In genomic region chrX:101393530-101394305, GRCh38 we compare ENCODE assay signal across 12 cellular contexts. TPM values are rescaled to one million over a fixed set of nuclear protein-coding genes. Genes with fewer than 3 reads are reported as not detected.
A peak's percentile ranks its signal among the peaks of the same experiment; 100 is the strongest.
DNase-seq lines count a peak whose midpoint lies in the region; ATAC-seq, FAIRE-seq and TF ChIP-seq lines count a peak whose summit lies in the region.
"Had no signal": no experiment of that assay in that cellular context is flagged by ENCODE, and none has a peak within 500 bp of the region (broad histone marks: within the 10 kb centered on the region; RNA-seq: fewer than 3 reads in every experiment).

No MANE protein-coding gene starts in this region.

- peaks cover 18% of the 10 kb centered on the region for H3K4me1 Mint-ChIP-seq in activated naive CD4-positive, alpha-beta T cell treated with anti-CD3 and anti-CD28 coated beads for 36 hours (ENCODE audit: low read depth)
- H3K4me1 Mint-ChIP-seq in chondrocyte (ENCODE audit: low read depth) = peaks cover 18% of the 10 kb centered on the region
- H3K4me1 Mint-ChIP-seq in stimulated activated memory B cell treated with anti-CD40 and anti-IgM and Interleukin-4, amounts not matched to agents 10 μg/mL and 1 μg/mL and 100 μg/mL, for 72 hours = peaks cover 26% of the 10 kb centered on the region

- H3K4me3 ChIP-seq in OCI-LY3 (ENCODE audit: low read length) (no peak overlapping the region), pancreas (no peak overlapping the region)
- H3K4me3 ChIP-seq: skin epidermis had no signal

- peak overlapping the region; percentile 93 for H3K4me3 Mint-ChIP-seq in activated naive CD4-positive, alpha-beta T cell treated with anti-CD3 and anti-CD28 coated beads for 36 hours
- H3K4me3 Mint-ChIP-seq in chondrocyte (ENCODE audit: unreplicated experiment) = no peak overlapping the region
- H3K4me3 Mint-ChIP-seq in stimulated activated memory B cell treated with anti-CD40 and anti-IgM and Interleukin-4, amounts not matched to agents 10 μg/mL and 1 μg/mL and 100 μg/mL, for 72 hours = peak overlapping the region; percentile 98

- H3K27me3 Mint-ChIP-seq in activated naive CD4-positive, alpha-beta T cell treated with anti-CD3 and anti-CD28 coated beads for 36 hours (ENCODE audit: low read depth) = no peaks in the 10 kb centered on the region
- no peaks in the 10 kb centered on the region for H3K27me3 Mint-ChIP-seq in chondrocyte (ENCODE audit: low read depth)
- H3K27me3 Mint-ChIP-seq in stimulated activated memory B cell treated with anti-CD40 and anti-IgM and Interleukin-4, amounts not matched to agents 10 μg/mL and 1 μg/mL and 100 μg/mL, for 72 hours = no peaks in the 10 kb centered on the region

- 75 to 80% methylated on average over 11 of the region's 11 CpGs for WGBS in pancreas, 2 donors

- CTCF ChIA-PET in activated naive CD4-positive, alpha-beta T cell treated with anti-CD3 and anti-CD28 coated beads for 36 hours (lab: Charles Lee) = no interaction called here

- peaks cover 26% of the 10 kb centered on the region for H3K4me1 ChIP-seq in OCI-LY3 (ENCODE audit: low read length)
- no peaks in the 10 kb centered on the region for H3K4me1 ChIP-seq in pancreas

- peaks cover 30% of the 10 kb centered on the region for H3K36me3 ChIP-seq in OCI-LY3 (replicated peaks; ENCODE audit: low read depth, low read length)
- no peaks in the 10 kb centered on the region for H3K36me3 ChIP-seq in pancreas

- intact Hi-C loops in activated naive CD4-positive, alpha-beta T cell treated with anti-CD3 and anti-CD28 coated beads for 36 hours (cut with micrococcal nuclease) = loop anchor here (5.0 kb wide), 3 partner anchors 296 to 561 kb away; partner anchors contain the start of genes CENPI and TRMT2B
- intact Hi-C loops in pancreas (cut with DNase I) = no loop called here

- FAIRE-seq in pancreas (lab: Jason Lieb, UNC) = no peak

- H3K9me3 Mint-ChIP-seq in activated naive CD4-positive, alpha-beta T cell treated with anti-CD3 and anti-CD28 coated beads for 36 hours = no peaks in the 10 kb centered on the region
- peaks cover 5% of the 10 kb centered on the region for H3K9me3 Mint-ChIP-seq in chondrocyte (ENCODE audit: low read depth)
- no peaks in the 10 kb centered on the region for H3K9me3 Mint-ChIP-seq in stimulated activated memory B cell treated with anti-CD40 and anti-IgM and Interleukin-4, amounts not matched to agents 10 μg/mL and 1 μg/mL and 100 μg/mL, for 72 hours

- peaks cover 32% of the 10 kb centered on the region for H3K79me2 ChIP-seq in OCI-LY3 (ENCODE audit: low read length)

- ATAC-seq in stimulated activated memory B cell treated with anti-CD40 and anti-IgM and Interleukin-4, amounts not matched to agents 10 μg/mL and 1 μg/mL and 100 μg/mL, for 72 hours = no peak
- no peak for ATAC-seq in HG03135 (IDR thresholded peaks at IDR 0.05; ENCODE audit: unreplicated experiment)
- no peak for ATAC-seq in pancreas
- ATAC-seq in HG02852 (IDR thresholded peaks at IDR 0.05; ENCODE audit: unreplicated experiment) = no peak

- DNase-seq in activated naive CD4-positive, alpha-beta T cell treated with anti-CD3 and anti-CD28 coated beads for 36 hours = no peak
- no peak for DNase-seq in activated naive CD4-positive, alpha-beta T cell treated with anti-CD3 and anti-CD28 coated beads, Interleukin-2, amount 50 U/mL, for 16 hours
- DNase-seq in chondrocyte (ENCODE audit: low spot score) (no peak), pancreas (no peak)
- DNase-seq: aorta, NCI-H2081 treated with DMSO at 0.1 percent for 48 hours, RPMI8226 had no signal

- H4K20me1 ChIP-seq in OCI-LY3 (ENCODE audit: insufficient read depth, low read length) = no peaks in the 10 kb centered on the region

- TF ChIP-seq CTCF in OCI-LY3 (IDR thresholded peaks at IDR 0.05; ENCODE audit: low read depth, low read length) = no peak
- no peak for TF ChIP-seq CTCF in chondrocyte (IDR thresholded peaks at IDR 0.05)
- no peak for TF ChIP-seq CTCF in pancreas (IDR thresholded peaks at IDR 0.05)

- H3K27me3 ChIP-seq in OCI-LY3 (ENCODE audit: low read depth, low read length) (no peaks in the 10 kb centered on the region), pancreas (peaks cover 0 to 4% (median 0%) of the 10 kb centered on the region in 4 donors)

- H3K9ac ChIP-seq in OCI-LY3 (ENCODE audit: low read length) = no peak overlapping the region

- H3K4me2 ChIP-seq in OCI-LY3 (ENCODE audit: low read length) = peak overlapping the region; percentile 17; the same call in 1 of the 2 replicates

- peak overlapping the region; percentile 8; the same call in 1 of the 2 replicates for H3K27ac ChIP-seq in OCI-LY3 (ENCODE audit: low read length)
- H3K27ac ChIP-seq in pancreas = no peak overlapping the region
- H3K27ac ChIP-seq: skin epidermis had no signal

- H3K36me3 Mint-ChIP-seq in activated naive CD4-positive, alpha-beta T cell treated with anti-CD3 and anti-CD28 coated beads for 36 hours (ENCODE audit: low read depth) = peaks cover 39% of the 10 kb centered on the region
- H3K36me3 Mint-ChIP-seq in chondrocyte (ENCODE audit: low read depth) = peaks cover 3% of the 10 kb centered on the region
- H3K36me3 Mint-ChIP-seq in stimulated activated memory B cell treated with anti-CD40 and anti-IgM and Interleukin-4, amounts not matched to agents 10 μg/mL and 1 μg/mL and 100 μg/mL, for 72 hours = peaks cover 25% of the 10 kb centered on the region

- H3K9me3 ChIP-seq in OCI-LY3 (ENCODE audit: insufficient read depth, low read length) (no peaks in the 10 kb centered on the region), pancreas (no peaks in the 10 kb centered on the region)

- H2AFZ ChIP-seq in OCI-LY3 (ENCODE audit: low read depth, low read length) = no peak overlapping the region

- peak overlapping the region; percentile 76 for H3K27ac Mint-ChIP-seq in activated naive CD4-positive, alpha-beta T cell treated with anti-CD3 and anti-CD28 coated beads for 36 hours
- peak overlapping the region; percentile 33 for H3K27ac Mint-ChIP-seq in chondrocyte (ENCODE audit: unreplicated experiment)
- H3K27ac Mint-ChIP-seq in stimulated activated memory B cell treated with anti-CD40 and anti-IgM and Interleukin-4, amounts not matched to agents 10 μg/mL and 1 μg/mL and 100 μg/mL, for 72 hours = peak overlapping the region; percentile 95

RNA-seq across cellular contexts. Expression of gene RPL36A, which starts 2.9 kb away (rescaled TPM):
- 100 to 1,000 TPM; 446 to 500 TPM for total RNA-seq in activated naive CD4-positive, alpha-beta T cell treated with anti-CD3 and anti-CD28 coated beads for 36 hours
- total RNA-seq in chondrocyte (105 to 164 TPM (median 110 TPM) in 3 replicates), pancreas (100 to 1,000 TPM in 4 of 6 donors, 10 to 100 TPM in 2; 78.4 to 258 (median 115) TPM)
- 1,000 to 10,000 TPM; 1,169 to 1,515 TPM for polyA plus RNA-seq in pancreas

RNA-seq across cellular contexts. Expression of gene BTK, which starts 7.7 kb away (rescaled TPM):
- total RNA-seq in activated naive CD4-positive, alpha-beta T cell treated with anti-CD3 and anti-CD28 coated beads for 36 hours = under 1 TPM; 0.38 to 0.47 TPM
- total RNA-seq in chondrocyte = not detected in 3 replicates
- 1 to 10 TPM in 3 of 6 donors, under 1 TPM in 3; 0.43 to 5.6 (median 0.97) TPM for total RNA-seq in pancreas
- 1 to 10 TPM in 1 of 2 donors, under 1 TPM in 1; 0.53 to 1.7 TPM for polyA plus RNA-seq in pancreas

RNA-seq across cellular contexts. Expression of gene GLA, which starts 14.0 kb away (rescaled TPM):
- total RNA-seq in activated naive CD4-positive, alpha-beta T cell treated with anti-CD3 and anti-CD28 coated beads for 36 hours = 10 to 100 TPM; 40.7 to 45.8 TPM
- total RNA-seq in chondrocyte = 24.6 to 33.7 TPM (median 28.1 TPM) in 3 replicates
- 10 to 100 TPM in 1 of 6 donors, 1 to 10 TPM in 5; 5.1 to 12.8 (median 7.3) TPM for total RNA-seq in pancreas
- 10 to 100 TPM; 11.2 to 20.5 TPM for polyA plus RNA-seq in pancreas

RNA-seq across cellular contexts. Expression of gene HNRNPH2, which starts 14.3 kb away (rescaled TPM):
- total RNA-seq in activated naive CD4-positive, alpha-beta T cell treated with anti-CD3 and anti-CD28 coated beads for 36 hours = 10 to 100 TPM; 31.5 to 31.9 TPM
- total RNA-seq in chondrocyte = 52.4 to 64.2 TPM (median 52.9 TPM) in 3 replicates
- 10 to 100 TPM; 15.0 to 32.8 (median 23.3) TPM for total RNA-seq in pancreas
- polyA plus RNA-seq in pancreas = 10 to 100 TPM; 16.2 to 42.5 TPM

RNA-seq across cellular contexts. Expression of gene TIMM8A, which starts 45.2 kb away (rescaled TPM):
- 10 to 100 TPM; 14.9 to 15.9 TPM for total RNA-seq in activated naive CD4-positive, alpha-beta T cell treated with anti-CD3 and anti-CD28 coated beads for 36 hours
- total RNA-seq in chondrocyte = 9.2 to 12.9 TPM (median 11.0 TPM) in 3 replicates
- total RNA-seq in pancreas = 1 to 10 TPM; 2.7 to 6.5 (median 5.7) TPM
- polyA plus RNA-seq in pancreas = 1 to 10 TPM; 2.0 to 3.2 TPM

Comparison
In these comparisons a context has a peak if more than half of its experiments do, and no peak if none do; other contexts are left out.
1. H3K27ac Mint-ChIP-seq: peak in every context shown above with its lines; median percentile 95 in stimulated activated memory B cell treated with anti-CD40 and anti-IgM and Interleukin-4, amounts not matched to agents 10 μg/mL and 1 μg/mL and 100 μg/mL, for 72 hours; 76 in activated naive CD4-positive, alpha-beta T cell treated with anti-CD3 and anti-CD28 coated beads for 36 hours; 33 in chondrocyte.